ENCODE assay signal across 11 cellular contexts in the genomic region with DNA sequence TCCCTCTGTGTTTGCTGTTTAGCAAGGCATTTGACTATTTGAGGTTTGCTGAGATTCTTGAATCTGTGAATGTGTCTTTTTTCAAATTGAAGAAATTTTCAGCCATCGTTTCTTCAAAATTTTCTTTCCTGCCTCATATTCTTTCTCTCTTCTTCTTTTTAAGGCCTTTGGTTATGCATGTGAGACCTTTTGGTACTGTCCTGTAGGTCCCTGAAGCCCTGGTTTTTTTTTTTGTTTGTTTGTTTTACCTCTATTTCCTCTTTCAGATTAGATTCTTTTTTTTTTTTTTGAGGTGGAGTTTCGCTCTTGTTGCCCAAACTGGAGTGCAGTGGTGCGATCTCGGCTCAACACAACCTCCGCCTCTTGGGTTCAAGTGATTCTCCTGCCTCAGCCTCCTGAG. TPM values are rescaled to one million over a fixed set of nuclear protein-coding genes. Genes with fewer than 3 reads are reported as not detected.
"Had no signal": no experiment of that assay in that cellular context is flagged by ENCODE, and none has a peak within 500 bp of the region (broad histone marks: within the 10 kb centered on the region; RNA-seq: fewer than 3 reads in every experiment).

No MANE protein-coding gene starts in this region.

- H3K27me3 Mint-ChIP-seq: activated B cell treated with CpG ODN at 0.5 μM for 24 hours; activated CD4-positive, alpha-beta T cell treated with anti-CD3 and anti-CD28 coated beads, Interleukin-2, amount 10 ng/mL, durations not matched to agents 24 days and 14 days; activated T-helper 17 cell treated with anti-CD3 and anti-CD28 coated beads, Interleukin-2, amount 50 U/mL, for 72 hours had no signal

- H3K4me3 Mint-ChIP-seq: activated B cell treated with CpG ODN at 0.5 μM for 24 hours; activated CD4-positive, alpha-beta T cell treated with anti-CD3 and anti-CD28 coated beads, Interleukin-2, amount 10 ng/mL, durations not matched to agents 24 days and 14 days; activated T-helper 17 cell treated with anti-CD3 and anti-CD28 coated beads, Interleukin-2, amount 50 U/mL, for 72 hours; endodermal cell; neural crest cell had no signal

- H3K4me3 ChIP-seq: ascending aorta, heart left ventricle, pancreas, transverse colon had no signal

- H3K9me3 Mint-ChIP-seq: endodermal cell had no signal

- H3K27me3 ChIP-seq: ascending aorta, heart left ventricle, pancreas, transverse colon had no signal

- H3K9me3 ChIP-seq: ascending aorta, heart left ventricle, pancreas, transverse colon had no signal

- H3K4me1 ChIP-seq: pancreas had no signal

- ATAC-seq: activated T-helper 17 cell treated with anti-CD3 and anti-CD28 coated beads, Interleukin-2, amount 50 U/mL, for 72 hours; heart left ventricle; pancreas had no signal

- H3K27ac Mint-ChIP-seq: activated B cell treated with CpG ODN at 0.5 μM for 24 hours; activated T-helper 17 cell treated with anti-CD3 and anti-CD28 coated beads, Interleukin-2, amount 50 U/mL, for 72 hours; endodermal cell had no signal

- H3K27ac ChIP-seq: ascending aorta, heart left ventricle, pancreas, transverse colon had no signal

- DNase-seq: activated B cell treated with CpG ODN at 0.5 μM for 24 hours; activated naive CD4-positive, alpha-beta T cell treated with Interleukin-2 at 50 U/mL for 16 hours; endodermal cell; heart left ventricle; pancreas; stimulated activated CD4-positive, alpha-beta T cell treated with anti-CD3 and anti-CD28 coated beads, Interleukin-2, amount 100 ng/mL, for 24 hours; transverse colon had no signal

- H3K36me3 ChIP-seq: ascending aorta, pancreas, transverse colon had no signal

RNA-seq across cellular contexts. Expression of gene SKIDA1, which starts 53.8 kb away (rescaled TPM):
- total RNA-seq: ascending aorta had no signal
